ENCODE assay signal across 11 cellular contexts in the genomic region with DNA sequence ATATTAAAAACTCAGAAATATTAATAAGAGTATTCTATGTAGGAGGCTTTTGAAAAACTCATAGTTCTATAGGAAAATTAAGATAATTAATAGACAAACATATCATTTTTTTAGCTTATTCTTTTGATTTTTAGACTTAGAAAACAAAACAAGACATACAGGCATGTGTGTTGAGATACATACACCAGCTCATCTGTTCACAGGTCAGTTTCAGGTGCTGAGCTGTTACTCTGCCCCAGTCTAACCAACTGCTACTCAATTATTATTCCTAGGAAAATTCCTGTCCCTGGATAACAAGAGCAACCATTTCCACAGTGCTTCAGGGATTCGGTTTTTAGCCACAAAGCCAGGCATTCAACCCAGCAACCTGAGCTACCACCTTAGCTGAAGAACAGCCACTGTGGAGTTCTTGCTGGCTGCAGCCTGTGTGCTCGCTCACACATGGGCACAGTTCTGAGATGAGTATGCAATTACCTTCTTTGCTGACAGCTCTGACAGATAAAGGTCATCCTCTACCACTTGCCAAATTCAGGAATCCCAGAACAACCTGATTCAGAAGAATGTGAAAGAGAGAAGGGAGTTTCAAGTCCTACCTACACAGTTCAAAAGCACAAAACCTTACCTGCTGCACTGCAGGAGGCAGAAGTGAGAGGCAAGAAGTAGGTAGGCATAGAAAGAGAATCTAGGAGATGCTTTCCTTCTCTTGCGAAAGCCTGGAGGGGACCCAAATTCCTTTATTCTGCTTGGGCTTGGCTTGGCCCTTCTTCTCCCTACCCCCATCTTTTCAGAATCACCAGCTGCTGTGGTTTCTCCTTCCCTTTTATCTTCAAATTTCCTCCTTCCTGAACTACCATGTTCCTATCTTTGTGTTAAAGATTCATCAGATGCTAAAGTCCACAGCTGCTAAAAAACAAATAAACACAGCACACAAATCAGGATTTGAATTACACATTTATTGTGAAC.
A peak's percentile ranks its signal among the peaks of the same experiment; 100 is the strongest.
DNase-seq lines count a peak whose midpoint lies in the region; FAIRE-seq and TF ChIP-seq lines count a peak whose summit lies in the region.
"Had no signal": no experiment of that assay in that cellular context is flagged by ENCODE, and none has a peak within 500 bp of the region (broad histone marks: within the 10 kb centered on the region; RNA-seq: fewer than 3 reads in every experiment).

No MANE protein-coding gene starts in this region.

- peak overlapping the region; percentile 36 to 98 (median 93) for H3K27ac ChIP-seq in dorsolateral prefrontal cortex
- H3K27ac ChIP-seq: SK-N-MC, vagina had no signal

- peaks cover 26% of the 10 kb centered on the region for H3K4me1 Mint-ChIP-seq in activated CD4-positive, alpha-beta T cell treated with anti-CD3 and anti-CD28 coated beads, Interleukin-2, amount 10 ng/mL, durations not matched to agents 24 days and 14 days

- peaks cover 10% of the 10 kb centered on the region for H3K36me3 Mint-ChIP-seq in activated CD4-positive, alpha-beta T cell treated with anti-CD3 and anti-CD28 coated beads, Interleukin-2, amount 10 ng/mL, durations not matched to agents 24 days and 14 days (ENCODE audit: low read depth)

- no peak for FAIRE-seq in H54 (lab: Jason Lieb, UNC)

- no peak for TF ChIP-seq POLR2A in H54 (IDR thresholded peaks at IDR 0.05; ENCODE audit: low read depth, low read length)

- no peaks in the 10 kb centered on the region for H3K9me3 Mint-ChIP-seq in activated CD4-positive, alpha-beta T cell treated with anti-CD3 and anti-CD28 coated beads, Interleukin-2, amount 10 ng/mL, durations not matched to agents 24 days and 14 days

- no peak overlapping the region for H3K4me3 ChIP-seq in dorsolateral prefrontal cortex
- H3K4me3 ChIP-seq: SK-N-MC, vagina had no signal

- H3K27ac Mint-ChIP-seq in activated CD4-positive, alpha-beta T cell treated with anti-CD3 and anti-CD28 coated beads, Interleukin-2, amount 10 ng/mL, durations not matched to agents 24 days and 14 days, result no peak overlapping the region
- H3K27ac Mint-ChIP-seq: activated naive CD8-positive, alpha-beta T cell treated with anti-CD3 and anti-CD28 coated beads, Interleukin-2, amount 10 ng/mL, durations not matched to agents 7 days and 5 days had no signal

- no peak overlapping the region for H3K4me3 Mint-ChIP-seq in activated CD4-positive, alpha-beta T cell treated with anti-CD3 and anti-CD28 coated beads, Interleukin-2, amount 10 ng/mL, durations not matched to agents 24 days and 14 days
- H3K4me3 Mint-ChIP-seq: activated naive CD8-positive, alpha-beta T cell treated with anti-CD3 and anti-CD28 coated beads, Interleukin-2, amount 10 ng/mL, durations not matched to agents 7 days and 5 days had no signal

- intact Hi-C loops in activated CD4-positive, alpha-beta T cell treated with anti-CD3 and anti-CD28 coated beads, Interleukin-2, amount 10 ng/mL, durations not matched to agents 24 days and 14 days (cut with micrococcal nuclease), result no loop called here
- intact Hi-C loops in dorsolateral prefrontal cortex (cut with DNase I), result loop anchor here (5.0 kb wide), 2 partner anchors 43 to 62 kb away; a partner anchor contains a TSS

- TF ChIP-seq CTCF in dorsolateral prefrontal cortex (IDR thresholded peaks at IDR 0.05 in 54 of 56, conservative IDR thresholded peaks at IDR 0.05 in 2 of 56; ENCODE audit: low read depth in 1 of 56, partially characterized antibody in 56 of 56), result no peak

- no peaks in the 10 kb centered on the region for H3K27me3 ChIP-seq in dorsolateral prefrontal cortex
- H3K27me3 ChIP-seq: vagina had no signal

- no peaks in the 10 kb centered on the region for H3K27me3 Mint-ChIP-seq in activated CD4-positive, alpha-beta T cell treated with anti-CD3 and anti-CD28 coated beads, Interleukin-2, amount 10 ng/mL, durations not matched to agents 24 days and 14 days
- H3K27me3 Mint-ChIP-seq: activated naive CD8-positive, alpha-beta T cell treated with anti-CD3 and anti-CD28 coated beads, Interleukin-2, amount 10 ng/mL, durations not matched to agents 7 days and 5 days had no signal

- DNase-seq in activated CD4-positive, alpha-beta T cell treated with anti-CD3 and anti-CD28 coated beads for 48 hours, result peak; percentile 49
- no peak for DNase-seq in activated CD4-positive, alpha-beta T cell treated with anti-CD3 and anti-CD28 coated beads, Interleukin-2, amount 10 ng/mL, durations not matched to agents 24 days and 14 days
- DNase-seq in NCI-H526 (lab: John Stamatoyannopoulos, UW), result peak; percentile 18 to 58
- DNase-seq in dorsolateral prefrontal cortex, result no peak
- peak; percentile 44 for DNase-seq in stimulated activated CD8-positive, alpha-beta memory T cell treated with anti-CD3 and anti-CD28 coated beads, Interleukin-4, amount 100 ng/mL, for 48 hours
- no peak for DNase-seq in NCI-H1048 (lab: John Stamatoyannopoulos, UW)
- DNase-seq in H54 (ENCODE audit: insufficient read length, low spot score), result no peak
- DNase-seq in iPS-NIHi11 (ENCODE audit: low spot score), result no peak
- DNase-seq: activated naive CD8-positive, alpha-beta T cell treated with anti-CD3 and anti-CD28 coated beads, Interleukin-2, amount 10 ng/mL, durations not matched to agents 7 days and 5 days had no signal

Comparison
In these comparisons a context has a peak if more than half of its experiments do, and no peak if none do; other contexts are left out.
1. DNase-seq: peak in activated CD4-positive, alpha-beta T cell treated with anti-CD3 and anti-CD28 coated beads for 48 hours (single experiment), NCI-H526 (2 of 2) and stimulated activated CD8-positive, alpha-beta memory T cell treated with anti-CD3 and anti-CD28 coated beads, Interleukin-4, amount 100 ng/mL, for 48 hours (single experiment); none in activated CD4-positive, alpha-beta T cell treated with anti-CD3 and anti-CD28 coated beads, Interleukin-2, amount 10 ng/mL, durations not matched to agents 24 days and 14 days (single experiment), dorsolateral prefrontal cortex (0 of 10), NCI-H1048 (single experiment), H54 (single experiment) and iPS-NIHi11 (single experiment).